Comparison of ENCODE assay signal across 25 cellular contexts in genomic region chr1:194161591-194161990, GRCh38.
"Had no signal": no experiment of that assay in that cellular context is flagged by ENCODE, and none has a peak within 500 bp of the region (broad histone marks: within the 10 kb centered on the region; RNA-seq: fewer than 3 reads in every experiment).

No MANE protein-coding gene starts in this region.

- H3K27me3 ChIP-seq: brain microvascular endothelial cell, gastrocnemius medialis, neutrophil, ovary, sigmoid colon had no signal

- H3K4me1 ChIP-seq: gastrocnemius medialis, left ventricle myocardium inferior, sigmoid colon had no signal

- H3K4me3 ChIP-seq: gastrocnemius medialis, left ventricle myocardium inferior, mucosa of descending colon, ovary, sigmoid colon, thoracic aorta had no signal

- DNase-seq: activated CD4-positive, alpha-beta T cell treated with anti-CD3 and anti-CD28 coated beads for 36 hours; activated CD4-positive, alpha-beta T cell treated with anti-CD3 and anti-CD28 coated beads, Interleukin-2, amount 50 U/mL, for 4 hours; activated CD4-positive, CD25-positive, alpha-beta regulatory T cell; activated effector memory CD4-positive, alpha-beta T cell treated with anti-CD3 and anti-CD28 coated beads, Interleukin-2, amount 50 U/mL, for 16 hours; activated naive CD4-positive, alpha-beta T cell treated with anti-CD3 and anti-CD28 coated beads for 36 hours; activated naive CD8-positive, alpha-beta T cell treated with anti-CD3 and anti-CD28 coated beads for 36 hours; activated T-cell treated with anti-CD3 and anti-CD28 coated beads for 4 hours; amniotic stem cell; brain microvascular endothelial cell; central memory CD4-positive, alpha-beta T cell; endodermal cell; gastrocnemius medialis; glutamatergic neuron; left ventricle myocardium inferior; mucosa of descending colon; ovary; sigmoid colon; small intestine; stimulated activated CD4-positive, alpha-beta T cell treated with anti-CD3 and anti-CD28 coated beads, Interleukin-4, amount 100 ng/mL, for 24 hours; trophoblast cell had no signal

- H3K9me3 ChIP-seq: neutrophil, ovary, sigmoid colon had no signal

- H3K36me3 ChIP-seq: brain microvascular endothelial cell, gastrocnemius medialis, left ventricle myocardium inferior, neutrophil, ovary, sigmoid colon, thoracic aorta had no signal

- ATAC-seq: activated CD4-positive, alpha-beta T cell treated with anti-CD3 and anti-CD28 coated beads for 36 hours; esophagus mucosa; gastrocnemius medialis; mucosa of descending colon; natural killer cell treated with Interleukin-12 subunit alpha and Interleukin-12 subunit beta and Interleukin-15 and Interleukin-18, amount 100 ng/mL, for 72 hours; stimulated activated effector memory CD8-positive, alpha-beta T cell treated with anti-CD3 and anti-CD28 coated beads, Interleukin-12 subunit alpha, Interleukin-12 subunit beta, amount 100 ng/mL, for 72 hours had no signal

- H3K27ac ChIP-seq: brain microvascular endothelial cell, gastrocnemius medialis, left ventricle myocardium inferior, neutrophil, ovary, sigmoid colon, thoracic aorta had no signal
